18 cellular contexts compared by ENCODE assay signal in genomic region chr11:61976420-61976800, GRCh38. TPM values are rescaled to one million over a fixed set of nuclear protein-coding genes. Genes with fewer than 3 reads are reported as not detected.
"Had no signal": no experiment of that assay in that cellular context is flagged by ENCODE, and none has a peak within 500 bp of the region (broad histone marks: within the 10 kb centered on the region; RNA-seq: fewer than 3 reads in every experiment).

No MANE protein-coding gene starts in this region.

- ATAC-seq: left cardiac atrium; stimulated activated memory B cell treated with anti-CD40 and anti-IgM and Interleukin-4, amounts not matched to agents 10 μg/mL and 1 μg/mL and 100 μg/mL, for 72 hours; WTC11 had no signal

- H3K27ac ChIP-seq: brain microvascular endothelial cell, SJSA1 had no signal

- H3K27me3 Mint-ChIP-seq: stimulated activated memory B cell treated with anti-CD40 and anti-IgM and Interleukin-4, amounts not matched to agents 10 μg/mL and 1 μg/mL and 100 μg/mL, for 72 hours had no signal

- H3K9me3 ChIP-seq: esophagus muscularis mucosa, right atrium auricular region, SJSA1, transverse colon had no signal

- H3K27me3 ChIP-seq: brain microvascular endothelial cell, dorsolateral prefrontal cortex, esophagus muscularis mucosa, right atrium auricular region, SJSA1, transverse colon had no signal

- H3K36me3 Mint-ChIP-seq: immature natural killer cell; stimulated activated memory B cell treated with anti-CD40 and anti-IgM and Interleukin-4, amounts not matched to agents 10 μg/mL and 1 μg/mL and 100 μg/mL, for 72 hours; WTC11 had no signal

- H3K36me3 ChIP-seq: brain microvascular endothelial cell, esophagus muscularis mucosa, right atrium auricular region, SJSA1, transverse colon had no signal

- H3K4me1 Mint-ChIP-seq: immature natural killer cell had no signal

- FAIRE-seq: small intestine had no signal

- H3K4me3 ChIP-seq: dorsolateral prefrontal cortex, esophagus muscularis mucosa, lung, right atrium auricular region, SJSA1, transverse colon had no signal

- H3K4me3 Mint-ChIP-seq: immature natural killer cell; stimulated activated memory B cell treated with anti-CD40 and anti-IgM and Interleukin-4, amounts not matched to agents 10 μg/mL and 1 μg/mL and 100 μg/mL, for 72 hours; WTC11 had no signal

- H3K9me3 Mint-ChIP-seq: immature natural killer cell; stimulated activated memory B cell treated with anti-CD40 and anti-IgM and Interleukin-4, amounts not matched to agents 10 μg/mL and 1 μg/mL and 100 μg/mL, for 72 hours; WTC11 had no signal

- DNase-seq: activated CD4-positive, alpha-beta T cell treated with anti-CD3 and anti-CD28 coated beads for 48 hours; activated CD8-positive, alpha-beta memory T cell treated with anti-CD3 and anti-CD28 coated beads for 24 hours; activated naive CD4-positive, alpha-beta T cell treated with anti-CD3 and anti-CD28 coated beads, Interleukin-2, amount 50 U/mL, for 16 hours; activated T-cell treated with anti-CD3 and anti-CD28 coated beads for 4 hours; amniotic stem cell; brain microvascular endothelial cell; immature natural killer cell; left cardiac atrium; T1000; transverse colon had no signal

- H3K27ac Mint-ChIP-seq: stimulated activated memory B cell treated with anti-CD40 and anti-IgM and Interleukin-4, amounts not matched to agents 10 μg/mL and 1 μg/mL and 100 μg/mL, for 72 hours; WTC11 had no signal

RNA-seq across cellular contexts. Expression of gene RAB3IL1, which starts 59.0 kb away (rescaled TPM):
- polyA plus RNA-seq: immature natural killer cell had no signal
